In the genomic region with DNA sequence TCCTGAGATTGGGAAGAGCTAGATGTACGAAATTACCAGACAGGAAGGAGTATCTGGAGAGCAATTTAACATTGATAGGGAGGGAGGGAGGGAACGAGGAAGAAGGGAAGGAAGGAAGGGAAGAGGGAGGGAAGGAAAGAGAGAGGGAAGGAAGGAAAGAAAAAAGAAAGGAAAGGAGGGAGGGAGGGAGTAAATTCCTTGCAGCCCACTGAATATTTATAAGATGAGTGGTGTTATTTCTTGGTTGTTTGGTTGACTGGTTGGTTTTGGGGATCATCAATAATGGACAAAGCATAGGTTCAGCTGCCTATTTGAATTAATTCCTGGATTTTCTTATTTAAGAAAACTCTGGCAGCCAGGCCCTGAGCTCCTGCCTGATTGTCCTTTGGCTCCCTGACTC, we compare ENCODE assay signal across 28 cellular contexts.
"Had no signal": no experiment of that assay in that cellular context is flagged by ENCODE, and none has a peak within 500 bp of the region (broad histone marks: within the 10 kb centered on the region; RNA-seq: fewer than 3 reads in every experiment).

No MANE protein-coding gene starts in this region.

- H3K36me3 ChIP-seq: left ventricle myocardium inferior, pancreas, prostate gland, sigmoid colon, spleen, suprapubic skin, thoracic aorta, tibial artery, upper lobe of right lung had no signal

- H3K27ac Mint-ChIP-seq: immature natural killer cell; mesothelial cell of epicardium; naive B cell; natural killer cell; nephron progenitor cell; stimulated activated effector memory CD8-positive, alpha-beta T cell treated with anti-CD3 and anti-CD28 coated beads, Interleukin-12 subunit alpha, Interleukin-12 subunit beta, amount 100 ng/mL, for 72 hours; stimulated activated naive CD8-positive, alpha-beta T cell treated with anti-CD3 and anti-CD28 coated beads, Interleukin-15, Interleukin-2, amounts not matched to agents 100 ng/mL and 50 ng/mL, for 24 hours had no signal

- H3K36me3 Mint-ChIP-seq: immature natural killer cell, mesothelial cell of epicardium, naive B cell, natural killer cell had no signal

- H3K27me3 Mint-ChIP-seq: stimulated activated naive CD8-positive, alpha-beta T cell treated with anti-CD3 and anti-CD28 coated beads, Interleukin-15, Interleukin-2, amounts not matched to agents 100 ng/mL and 50 ng/mL, for 24 hours had no signal

- FAIRE-seq: islet of Langerhans, kidney, pancreas, small intestine, urothelium cell line had no signal

- H3K4me3 Mint-ChIP-seq: immature natural killer cell; mesothelial cell of epicardium; naive B cell; natural killer cell; nephron progenitor cell; stimulated activated effector memory CD8-positive, alpha-beta T cell treated with anti-CD3 and anti-CD28 coated beads, Interleukin-12 subunit alpha, Interleukin-12 subunit beta, amount 100 ng/mL, for 72 hours; stimulated activated naive CD8-positive, alpha-beta T cell treated with anti-CD3 and anti-CD28 coated beads, Interleukin-15, Interleukin-2, amounts not matched to agents 100 ng/mL and 50 ng/mL, for 24 hours had no signal

- H3K27me3 ChIP-seq: pancreas, sigmoid colon, spleen, suprapubic skin, tibial artery, upper lobe of right lung had no signal

- ATAC-seq: natural killer cell; pancreas; right cardiac atrium; stimulated activated effector memory CD8-positive, alpha-beta T cell treated with anti-CD3 and anti-CD28 coated beads, Interleukin-12 subunit alpha, Interleukin-12 subunit beta, amount 100 ng/mL, for 72 hours; upper lobe of right lung had no signal

- DNase-seq: hypothalamus; immature natural killer cell; kidney; left ventricle myocardium inferior; mesendoderm; naive B cell; natural killer cell; nephron progenitor cell; nucleus accumbens; pancreas; retina; right cardiac atrium; small intestine; spleen; stimulated activated CD4-positive, alpha-beta T cell treated with anti-CD3 and anti-CD28 coated beads, Interleukin-4, amount 100 ng/mL, for 24 hours; stimulated activated naive CD4-positive, alpha-beta T cell; tibial artery had no signal

- H3K4me1 ChIP-seq: pancreas, prostate gland, sigmoid colon, spleen, suprapubic skin, tibial artery, upper lobe of right lung had no signal

- H3K4me1 Mint-ChIP-seq: naive B cell, natural killer cell, nephron progenitor cell had no signal

- H3K4me3 ChIP-seq: left ventricle myocardium inferior, lung, pancreas, prostate gland, sigmoid colon, spleen, suprapubic skin, thoracic aorta, tibial artery, upper lobe of right lung had no signal

- H3K27ac ChIP-seq: left ventricle myocardium inferior, pancreas, prostate gland, sigmoid colon, spleen, suprapubic skin, thoracic aorta, tibial artery, upper lobe of right lung had no signal

- H3K9me3 ChIP-seq: left ventricle myocardium inferior, pancreas, prostate gland, sigmoid colon, spleen, suprapubic skin, thoracic aorta, tibial artery, upper lobe of right lung had no signal

- H3K9me3 Mint-ChIP-seq: immature natural killer cell; mesothelial cell of epicardium; naive B cell; natural killer cell; nephron progenitor cell; stimulated activated effector memory CD8-positive, alpha-beta T cell treated with anti-CD3 and anti-CD28 coated beads, Interleukin-12 subunit alpha, Interleukin-12 subunit beta, amount 100 ng/mL, for 72 hours; stimulated activated naive CD8-positive, alpha-beta T cell treated with anti-CD3 and anti-CD28 coated beads, Interleukin-15, Interleukin-2, amounts not matched to agents 100 ng/mL and 50 ng/mL, for 24 hours had no signal
